Comparison of ENCODE assay signal across 15 cellular contexts in genomic region chr2:150811259-150811912, GRCh38.
DNase-seq lines count a peak whose midpoint lies in the region; ATAC-seq and TF ChIP-seq lines count a peak whose summit lies in the region.
"Had no signal": no experiment of that assay in that cellular context is flagged by ENCODE, and none has a peak within 500 bp of the region (broad histone marks: within the 10 kb centered on the region; RNA-seq: fewer than 3 reads in every experiment).

No MANE protein-coding gene starts in this region.

- no peaks in the 10 kb centered on the region for H3K4me1 ChIP-seq in prostate gland (replicated peaks)

- TF ChIP-seq POLR2A in prostate gland (IDR thresholded peaks at IDR 0.05), result no peak

- H3K9me3 Mint-ChIP-seq in stimulated activated naive CD8-positive, alpha-beta T cell treated with anti-CD3 and anti-CD28 coated beads, Interleukin-15, amount 100 ng/mL, for 72 hours, result no peaks in the 10 kb centered on the region
- no peaks in the 10 kb centered on the region for H3K9me3 Mint-ChIP-seq in activated T-cell treated with anti-CD3 and anti-CD28 coated beads, Interleukin-2, amount 50 U/mL, for 4 hours
- H3K9me3 Mint-ChIP-seq: activated B cell treated with CpG ODN at 0.5 μM for 24 hours; CD8-positive, alpha-beta T cell; nephron progenitor cell had no signal

- H3K27me3 Mint-ChIP-seq in stimulated activated naive CD8-positive, alpha-beta T cell treated with anti-CD3 and anti-CD28 coated beads, Interleukin-15, amount 100 ng/mL, for 72 hours, result no peaks in the 10 kb centered on the region
- H3K27me3 Mint-ChIP-seq in activated T-cell treated with anti-CD3 and anti-CD28 coated beads, Interleukin-2, amount 50 U/mL, for 4 hours (ENCODE audit: low read depth), result no peaks in the 10 kb centered on the region
- H3K27me3 Mint-ChIP-seq: activated B cell treated with CpG ODN at 0.5 μM for 24 hours had no signal

- no peak overlapping the region for H3K27ac ChIP-seq in prostate gland
- H3K27ac ChIP-seq: heart right ventricle had no signal

- intact Hi-C loops in prostate gland (cut with DNase I), result no loop called here

- H3K4me1 Mint-ChIP-seq in stimulated activated naive CD8-positive, alpha-beta T cell treated with anti-CD3 and anti-CD28 coated beads, Interleukin-15, amount 100 ng/mL, for 72 hours, result no peaks in the 10 kb centered on the region
- H3K4me1 Mint-ChIP-seq in activated T-cell treated with anti-CD3 and anti-CD28 coated beads, Interleukin-2, amount 50 U/mL, for 4 hours (ENCODE audit: low read depth), result no peaks in the 10 kb centered on the region
- H3K4me1 Mint-ChIP-seq: activated B cell treated with CpG ODN at 0.5 μM for 24 hours had no signal

- no peaks in the 10 kb centered on the region for H3K27me3 ChIP-seq in prostate gland (replicated peaks; ENCODE audit: insufficient read depth)
- H3K27me3 ChIP-seq: heart right ventricle had no signal

- peak; percentile 20 for DNase-seq in choroid plexus epithelial cell (ENCODE audit: low read depth)
- peak; percentile 21 for DNase-seq in prostate gland (ENCODE audit: low spot score)
- DNase-seq in stimulated activated naive CD8-positive, alpha-beta T cell treated with anti-CD3 and anti-CD28 coated beads, Interleukin-15, amount 100 ng/mL, for 72 hours, result no peak
- DNase-seq in activated T-cell treated with anti-CD3 and anti-CD28 coated beads, Interleukin-2, amount 50 U/mL, for 4 hours, result no peak
- no peak for DNase-seq in SHP77 treated with DMSO at 0.1 percent for 48 hours (lab: John Stamatoyannopoulos, UW)
- no peak for DNase-seq in T-helper 1 cell
- DNase-seq: activated B cell treated with CpG ODN at 0.5 μM for 24 hours; activated CD8-positive, alpha-beta memory T cell treated with anti-CD3 and anti-CD28 coated beads, Interleukin-2, amount 50 U/mL, for 48 hours; CD8-positive, alpha-beta T cell; heart right ventricle; NCI-H187; nephron progenitor cell had no signal

- H3K36me3 Mint-ChIP-seq in activated T-cell treated with anti-CD3 and anti-CD28 coated beads, Interleukin-2, amount 50 U/mL, for 4 hours (ENCODE audit: insufficient read depth), result no peaks in the 10 kb centered on the region
- H3K36me3 Mint-ChIP-seq: CD8-positive, alpha-beta T cell had no signal

- no peak overlapping the region for H3K4me3 Mint-ChIP-seq in stimulated activated naive CD8-positive, alpha-beta T cell treated with anti-CD3 and anti-CD28 coated beads, Interleukin-15, amount 100 ng/mL, for 72 hours
- H3K4me3 Mint-ChIP-seq in activated T-cell treated with anti-CD3 and anti-CD28 coated beads, Interleukin-2, amount 50 U/mL, for 4 hours, result no peak overlapping the region
- H3K4me3 Mint-ChIP-seq: activated B cell treated with CpG ODN at 0.5 μM for 24 hours; CD8-positive, alpha-beta T cell; nephron progenitor cell had no signal

- no peaks in the 10 kb centered on the region for H3K9me3 ChIP-seq in prostate gland
- H3K9me3 ChIP-seq: heart right ventricle had no signal

- H3K36me3 ChIP-seq in prostate gland, result no peaks in the 10 kb centered on the region
- H3K36me3 ChIP-seq: heart right ventricle had no signal

- 28% methylated on average over 6 of the region's 6 CpGs for WGBS in prostate gland

- no peak overlapping the region for H3K27ac Mint-ChIP-seq in stimulated activated naive CD8-positive, alpha-beta T cell treated with anti-CD3 and anti-CD28 coated beads, Interleukin-15, amount 100 ng/mL, for 72 hours
- H3K27ac Mint-ChIP-seq: activated B cell treated with CpG ODN at 0.5 μM for 24 hours; CD8-positive, alpha-beta T cell; nephron progenitor cell had no signal

- ATAC-seq in GM18520 (IDR thresholded peaks at IDR 0.05; ENCODE audit: unreplicated experiment) (peak; percentile 41), HG02981 (IDR thresholded peaks at IDR 0.05; ENCODE audit: unreplicated experiment) (peak; percentile 65)
- ATAC-seq in stimulated activated naive CD8-positive, alpha-beta T cell treated with anti-CD3 and anti-CD28 coated beads, Interleukin-15, amount 100 ng/mL, for 72 hours, result no peak
- no peak for ATAC-seq in activated T-cell treated with anti-CD3 and anti-CD28 coated beads, Interleukin-2, amount 50 U/mL, for 4 hours
- ATAC-seq: CD8-positive, alpha-beta T cell had no signal

- H3K4me3 ChIP-seq in choroid plexus epithelial cell (ENCODE audit: low read depth, low read length) (no peak overlapping the region), prostate gland (no peak overlapping the region)
- H3K4me3 ChIP-seq: heart right ventricle, skin epidermis had no signal

- TF ChIP-seq CTCF in choroid plexus epithelial cell (conservative IDR thresholded peaks at IDR 0.05; ENCODE audit: low read depth, low read length), result no peak
- no peak for TF ChIP-seq CTCF in prostate gland (IDR thresholded peaks at IDR 0.05)

Comparison
In these comparisons a context has a peak if more than half of its experiments do, and no peak if none do; other contexts are left out.
1. ATAC-seq: peak in GM18520 (single experiment) and HG02981 (single experiment); none in stimulated activated naive CD8-positive, alpha-beta T cell treated with anti-CD3 and anti-CD28 coated beads, Interleukin-15, amount 100 ng/mL, for 72 hours (single experiment) and activated T-cell treated with anti-CD3 and anti-CD28 coated beads, Interleukin-2, amount 50 U/mL, for 4 hours (0 of 2).
2. DNase-seq: peak in choroid plexus epithelial cell (single experiment) and prostate gland (single experiment); none in stimulated activated naive CD8-positive, alpha-beta T cell treated with anti-CD3 and anti-CD28 coated beads, Interleukin-15, amount 100 ng/mL, for 72 hours (0 of 2), activated T-cell treated with anti-CD3 and anti-CD28 coated beads, Interleukin-2, amount 50 U/mL, for 4 hours (single experiment), SHP77 treated with DMSO at 0.1 percent for 48 hours (single experiment) and T-helper 1 cell (0 of 5).